1 cellular context compared by ENCODE assay signal in genomic region chr6:33317668-33318425, GRCh38.
A peak's percentile ranks its signal among the peaks of the same experiment; 100 is the strongest.
TF ChIP-seq lines count a peak whose summit lies in the region.

Gene ZBTB22 (minus strand): TSS chr6:33317744. CDS start chr6:33316916, 828 bp downstream.

TF ChIP-seq in HepG2, 621 proteins besides CTCF, POLR2A, EP300 and RAD21 (continued from another document and continues in another):
- TF ChIP-seq AKNA (CRISPR knock-in tag; IDR thresholded peaks at IDR 0.05; ENCODE audit: borderline replicate concordance) (no peak), GLMP (CRISPR knock-in tag; IDR thresholded peaks at IDR 0.05; ENCODE audit: borderline replicate concordance) (no peak), ZBTB4 (CRISPR knock-in tag; IDR thresholded peaks at IDR 0.05; ENCODE audit: borderline replicate concordance) (no peak), U2AF1 (optimal IDR thresholded peaks at IDR 0.05; ENCODE audit: low read depth, low read length) (no peak), MLXIP (CRISPR knock-in tag; IDR thresholded peaks at IDR 0.05; ENCODE audit: borderline replicate concordance) (no peak), TBL1XR1 (IDR thresholded peaks at IDR 0.05; ENCODE audit: borderline replicate concordance, low read length, partially characterized antibody) (no peak), E2F1 (CRISPR knock-in tag; IDR thresholded peaks at IDR 0.05) (0 out of 2 replicates have a peak, but pooled peaks have one; percentile 18), NFE2L1 (CRISPR knock-in tag; IDR thresholded peaks at IDR 0.05; ENCODE audit: borderline replicate concordance) (no peak), BRD4 (CRISPR knock-in tag; IDR thresholded peaks at IDR 0.05) (no peak), THAP9 (CRISPR knock-in tag; IDR thresholded peaks at IDR 0.05; ENCODE audit: borderline replicate concordance) (peak; percentile 63; the same call in 1 of the 2 replicates), ZNF329 (CRISPR knock-in tag; IDR thresholded peaks at IDR 0.05; ENCODE audit: low read depth) (no peak), DDIT3 (CRISPR knock-in tag; IDR thresholded peaks at IDR 0.05) (0 out of 2 replicates have a peak, but pooled peaks have one; percentile 42), ZBED4 (CRISPR knock-in tag; IDR thresholded peaks at IDR 0.05; ENCODE audit: borderline replicate concordance) (peak; percentile 59; the same call in 1 of the 2 replicates), NFYC (CRISPR knock-in tag; IDR thresholded peaks at IDR 0.05) (peak; percentile 80), ZBTB38 (CRISPR knock-in tag; IDR thresholded peaks at IDR 0.05) (no peak), MTA1 (CRISPR knock-in tag; IDR thresholded peaks at IDR 0.05; ENCODE audit: borderline replicate concordance) (no peak), PITX1 (CRISPR knock-in tag; IDR thresholded peaks at IDR 0.05) (peak; percentile 46; the same call in 1 of the 2 replicates), ZNF841 (CRISPR knock-in tag; IDR thresholded peaks at IDR 0.05; ENCODE audit: borderline replicate concordance) (no peak), ZNF746 (CRISPR knock-in tag; IDR thresholded peaks at IDR 0.05) (no peak), PRMT3 (CRISPR knock-in tag; IDR thresholded peaks at IDR 0.05; ENCODE audit: borderline replicate concordance, low read depth) (no peak), NR1H2 (CRISPR knock-in tag; IDR thresholded peaks at IDR 0.05; ENCODE audit: borderline replicate concordance, low read depth) (no peak), ZNF33A (CRISPR knock-in tag; IDR thresholded peaks at IDR 0.05; ENCODE audit: borderline replicate concordance) (0 out of 2 replicates have a peak, but pooled peaks have one; percentile 10), ZFP36 (IDR thresholded peaks at IDR 0.05; ENCODE audit: borderline replicate concordance, low read depth, low read length, partially characterized antibody) (no peak), ARID2 (CRISPR knock-in tag; IDR thresholded peaks at IDR 0.05; ENCODE audit: borderline replicate concordance) (no peak), ZBTB10 (CRISPR knock-in tag; IDR thresholded peaks at IDR 0.05; ENCODE audit: borderline replicate concordance) (no peak), ZNF12 (CRISPR knock-in tag; IDR thresholded peaks at IDR 0.05) (no peak), FOXK1 (CRISPR knock-in tag; IDR thresholded peaks at IDR 0.05; ENCODE audit: borderline replicate concordance, low read depth) (0 out of 2 replicates have a peak, but pooled peaks have one; percentile 12), ZBTB1 (CRISPR knock-in tag; IDR thresholded peaks at IDR 0.05; ENCODE audit: borderline replicate concordance) (no peak), ZNF776 (CRISPR knock-in tag; IDR thresholded peaks at IDR 0.05) (no peak), FOSL2 (CRISPR knock-in tag; IDR thresholded peaks at IDR 0.05) (no peak)
